Comparison of ENCODE assay signal across 22 cellular contexts in genomic region chr14:38887696-38888095, GRCh38.
"Had no signal": no experiment of that assay in that cellular context is flagged by ENCODE, and none has a peak within 500 bp of the region (broad histone marks: within the 10 kb centered on the region; RNA-seq: fewer than 3 reads in every experiment).

No MANE protein-coding gene starts in this region.

- H3K27me3 Mint-ChIP-seq: stimulated activated memory B cell treated with anti-CD40 and anti-IgM and Interleukin-4, amounts not matched to agents 10 μg/mL and 1 μg/mL and 100 μg/mL, for 72 hours had no signal

- H3K27ac Mint-ChIP-seq: activated CD4-positive, alpha-beta memory T cell treated with anti-CD3 and anti-CD28 coated beads for 36 hours; activated naive CD4-positive, alpha-beta T cell treated with anti-CD3 and anti-CD28 coated beads, Interleukin-2, amount 10 ng/mL, durations not matched to agents 7 days and 5 days; immature natural killer cell; nephron progenitor cell; stimulated activated memory B cell treated with anti-CD40 and anti-IgM and Interleukin-4, amounts not matched to agents 10 μg/mL and 1 μg/mL and 100 μg/mL, for 72 hours had no signal

- H3K36me3 ChIP-seq: lower lobe of right lung, right lobe of liver, stomach, suprapubic skin, tibial nerve had no signal

- H3K4me1 Mint-ChIP-seq: activated naive CD4-positive, alpha-beta T cell treated with anti-CD3 and anti-CD28 coated beads, Interleukin-2, amount 10 ng/mL, durations not matched to agents 7 days and 5 days; immature natural killer cell; nephron progenitor cell; stimulated activated memory B cell treated with anti-CD40 and anti-IgM and Interleukin-4, amounts not matched to agents 10 μg/mL and 1 μg/mL and 100 μg/mL, for 72 hours had no signal

- H3K4me3 ChIP-seq: hepatocyte, lower lobe of right lung, mucosa of descending colon, right lobe of liver, smooth muscle cell, stomach, suprapubic skin, tibial nerve had no signal

- H3K36me3 Mint-ChIP-seq: activated CD4-positive, alpha-beta memory T cell treated with anti-CD3 and anti-CD28 coated beads for 36 hours; activated naive CD4-positive, alpha-beta T cell treated with anti-CD3 and anti-CD28 coated beads, Interleukin-2, amount 10 ng/mL, durations not matched to agents 7 days and 5 days; immature natural killer cell; stimulated activated memory B cell treated with anti-CD40 and anti-IgM and Interleukin-4, amounts not matched to agents 10 μg/mL and 1 μg/mL and 100 μg/mL, for 72 hours had no signal

- H3K27ac ChIP-seq: foreskin keratinocyte, hepatocyte, lower lobe of right lung, right lobe of liver, stomach, suprapubic skin, tibial nerve had no signal

- H3K27me3 ChIP-seq: foreskin keratinocyte, hepatocyte, right lobe of liver, stomach, suprapubic skin, tibial nerve had no signal

- H3K4me2 ChIP-seq: hepatocyte, smooth muscle cell had no signal

- H2AFZ ChIP-seq: hepatocyte had no signal

- H3K9me3 ChIP-seq: lower lobe of right lung, mucosa of descending colon, right lobe of liver, stomach, suprapubic skin, tibial nerve had no signal

- H3K4me1 ChIP-seq: foreskin keratinocyte, lower lobe of right lung, right lobe of liver, stomach, suprapubic skin, tibial nerve had no signal

- H3K9me3 Mint-ChIP-seq: activated CD4-positive, alpha-beta memory T cell treated with anti-CD3 and anti-CD28 coated beads for 36 hours; activated naive CD4-positive, alpha-beta T cell treated with anti-CD3 and anti-CD28 coated beads, Interleukin-2, amount 10 ng/mL, durations not matched to agents 7 days and 5 days; nephron progenitor cell; stimulated activated memory B cell treated with anti-CD40 and anti-IgM and Interleukin-4, amounts not matched to agents 10 μg/mL and 1 μg/mL and 100 μg/mL, for 72 hours had no signal

- ATAC-seq: foreskin keratinocyte; left lobe of liver; lower lobe of right lung; mucosa of descending colon; stimulated activated memory B cell treated with anti-CD40 and anti-IgM and Interleukin-4, amounts not matched to agents 10 μg/mL and 1 μg/mL and 100 μg/mL, for 72 hours had no signal

- DNase-seq: activated CD4-positive, alpha-beta memory T cell treated with anti-CD3 and anti-CD28 coated beads for 36 hours; activated CD4-positive, alpha-beta T cell treated with anti-CD3 and anti-CD28 coated beads for 48 hours; activated effector memory CD4-positive, alpha-beta T cell treated with Interleukin-2 at 50 U/mL for 16 hours; activated naive CD4-positive, alpha-beta T cell treated with anti-CD3 and anti-CD28 coated beads, Interleukin-2, amount 10 ng/mL, durations not matched to agents 7 days and 5 days; activated T-cell treated with anti-CD3 and anti-CD28 coated beads, Interleukin-2, amount 50 U/mL, for 48 hours; effector CD4-positive, alpha-beta T cell; foreskin keratinocyte; immature natural killer cell; lower lobe of right lung; mesendoderm; mucosa of descending colon; nephron progenitor cell; occipital lobe; right lobe of liver; stimulated activated CD4-positive, alpha-beta T cell treated with anti-CD3 and anti-CD28 coated beads, Interleukin-15, amount 100 ng/mL, for 24 hours; stomach had no signal

- H3K4me3 Mint-ChIP-seq: activated CD4-positive, alpha-beta memory T cell treated with anti-CD3 and anti-CD28 coated beads for 36 hours; activated naive CD4-positive, alpha-beta T cell treated with anti-CD3 and anti-CD28 coated beads, Interleukin-2, amount 10 ng/mL, durations not matched to agents 7 days and 5 days; immature natural killer cell; nephron progenitor cell; stimulated activated memory B cell treated with anti-CD40 and anti-IgM and Interleukin-4, amounts not matched to agents 10 μg/mL and 1 μg/mL and 100 μg/mL, for 72 hours had no signal
